Comparison of ENCODE assay signal across 2 cellular contexts in the genomic region with DNA sequence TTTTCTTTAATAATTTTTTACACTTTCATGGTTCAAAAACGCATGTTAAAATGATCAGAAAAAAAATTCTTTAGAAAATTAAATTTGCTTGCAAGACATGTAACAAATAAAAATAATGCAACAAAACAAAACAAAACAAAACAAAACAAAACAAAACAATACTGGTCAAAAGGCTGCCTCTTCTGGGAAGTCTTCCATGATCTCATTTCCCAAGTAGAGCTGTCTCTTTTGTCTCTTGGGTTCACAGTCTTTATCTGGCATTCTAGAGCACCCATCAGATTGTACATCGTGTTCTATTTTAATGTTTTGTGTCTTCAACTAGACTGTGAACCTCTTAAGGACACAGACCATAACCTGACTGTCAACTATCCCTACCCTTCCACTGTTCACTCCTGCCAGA.
A peak's percentile ranks its signal among the peaks of the same experiment; 100 is the strongest.
TF ChIP-seq lines count a peak whose summit lies in the region.

No MANE protein-coding gene starts in this region.

TF ChIP-seq in A549, 52 proteins besides CTCF, POLR2A, EP300 and RAD21:
- no peak for TF ChIP-seq ZSCAN20 (CRISPR knock-in tag; IDR thresholded peaks at IDR 0.05)
- TF ChIP-seq ZFP36 (IDR thresholded peaks at IDR 0.05; ENCODE audit: borderline replicate concordance, partially characterized antibody) = peak; percentile 35
- TF ChIP-seq, protein P1, sequence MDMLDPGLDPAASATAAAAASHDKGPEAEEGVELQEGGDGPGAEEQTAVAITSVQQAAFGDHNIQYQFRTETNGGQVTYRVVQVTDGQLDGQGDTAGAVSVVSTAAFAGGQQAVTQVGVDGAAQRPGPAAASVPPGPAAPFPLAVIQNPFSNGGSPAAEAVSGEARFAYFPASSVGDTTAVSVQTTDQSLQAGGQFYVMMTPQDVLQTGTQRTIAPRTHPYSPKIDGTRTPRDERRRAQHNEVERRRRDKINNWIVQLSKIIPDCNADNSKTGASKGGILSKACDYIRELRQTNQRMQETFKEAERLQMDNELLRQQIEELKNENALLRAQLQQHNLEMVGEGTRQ (IDR thresholded peaks at IDR 0.05) = no peak
- no peak for TF ChIP-seq CBX8 (IDR thresholded peaks at IDR 0.05)
- no peak for TF ChIP-seq RCOR1 (IDR thresholded peaks at IDR 0.05; ENCODE audit: low read depth, low read length)
- TF ChIP-seq, protein P2, sequence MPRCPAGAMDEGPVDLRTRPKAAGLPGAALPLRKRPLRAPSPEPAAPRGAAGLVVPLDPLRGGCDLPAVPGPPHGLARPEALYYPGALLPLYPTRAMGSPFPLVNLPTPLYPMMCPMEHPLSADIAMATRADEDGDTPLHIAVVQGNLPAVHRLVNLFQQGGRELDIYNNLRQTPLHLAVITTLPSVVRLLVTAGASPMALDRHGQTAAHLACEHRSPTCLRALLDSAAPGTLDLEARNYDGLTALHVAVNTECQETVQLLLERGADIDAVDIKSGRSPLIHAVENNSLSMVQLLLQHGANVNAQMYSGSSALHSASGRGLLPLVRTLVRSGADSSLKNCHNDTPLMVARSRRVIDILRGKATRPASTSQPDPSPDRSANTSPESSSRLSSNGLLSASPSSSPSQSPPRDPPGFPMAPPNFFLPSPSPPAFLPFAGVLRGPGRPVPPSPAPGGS (IDR thresholded peaks at IDR 0.05) = no peak
- TF ChIP-seq MAZ (IDR thresholded peaks at IDR 0.05; ENCODE audit: borderline replicate concordance, low read depth, low read length) = no peak
TF ChIP-seq in A549: peak in this region for 1.

TF ChIP-seq in endothelial cell of umbilical vein, 7 proteins besides CTCF, POLR2A, EP300 and RAD21:
- TF ChIP-seq FOS (IDR thresholded peaks at IDR 0.05; ENCODE audit: borderline replicate concordance, insufficient read depth, low read length) (no peak), EZH2 (IDR thresholded peaks at IDR 0.05; ENCODE audit: borderline replicate concordance, low read depth, low read length, severe bottlenecking) (no peak), POLR2AphosphoS5 (IDR thresholded peaks at IDR 0.05; ENCODE audit: insufficient read depth, low read depth, low read length) (no peak), GATA2 (IDR thresholded peaks at IDR 0.05; ENCODE audit: insufficient read depth, insufficient read length, low read depth, low read length) (no peak)
TF ChIP-seq in endothelial cell of umbilical vein: peak in this region for 0.
